ENCODE assay signal across 22 cellular contexts in the genomic region with DNA sequence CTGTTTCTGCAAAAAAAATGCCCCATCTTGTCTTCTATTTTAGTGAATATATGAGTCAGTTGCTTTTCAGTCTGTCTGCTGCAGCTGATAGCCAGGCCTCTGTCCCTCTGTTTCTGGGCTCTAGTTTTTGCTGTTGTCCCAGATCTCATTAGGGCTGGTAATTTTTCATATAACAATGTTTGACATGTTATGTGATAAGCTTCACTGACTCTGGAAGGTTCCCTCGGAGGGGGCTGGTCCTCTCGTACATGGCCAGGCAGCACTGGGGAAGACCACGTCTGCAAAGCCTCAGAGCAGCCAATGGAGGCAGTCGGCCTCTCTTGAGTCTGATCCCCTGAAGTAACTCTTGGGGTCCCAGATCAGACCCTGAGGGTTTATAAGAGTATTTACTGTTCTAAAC.
"Had no signal": no experiment of that assay in that cellular context is flagged by ENCODE, and none has a peak within 500 bp of the region (broad histone marks: within the 10 kb centered on the region; RNA-seq: fewer than 3 reads in every experiment).

No MANE protein-coding gene starts in this region.

- H3K36me3 Mint-ChIP-seq: activated naive CD4-positive, alpha-beta T cell treated with anti-CD3 and anti-CD28 coated beads, Interleukin-2, amount 50 U/mL, for 24 hours; brain had no signal

- H3K4me3 ChIP-seq: MG63, Peyer's patch, SJCRH30 had no signal

- FAIRE-seq: astrocyte had no signal

- H3K9me3 Mint-ChIP-seq: activated CD8-positive, alpha-beta T cell treated with anti-CD3 and anti-CD28 coated beads for 36 hours; activated naive CD4-positive, alpha-beta T cell treated with anti-CD3 and anti-CD28 coated beads, Interleukin-2, amount 50 U/mL, for 24 hours; activated T-helper 2 cell treated with anti-CD3 and anti-CD28 coated beads, Interferon-gamma antibody, Interleukin-2, Interleukin-4, amounts not matched to agents 10 μg/mL and 5 μg/mL and 100 μg/mL, durations not matched to agents 14 hours and 24 hours and 36 hours; T-helper 1 cell treated with Interleukin-12 subunit alpha and Interleukin-12 subunit beta and Interleukin-4 antibody, amounts not matched to agents 30 μg/mL and 1 μg/mL, for 36 hours had no signal

- ATAC-seq: activated CD4-positive, CD25-positive, alpha-beta regulatory T cell treated with anti-CD3 and anti-CD28 coated beads, Interleukin-2, amount 50 U/mL, for 24 hours; activated CD8-positive, alpha-beta T cell treated with anti-CD3 and anti-CD28 coated beads for 36 hours; activated T-cell treated with anti-CD3 and anti-CD28 coated beads, Interleukin-2, amount 50 U/mL, for 72 hours had no signal

- H3K9me3 ChIP-seq: MG63, Peyer's patch had no signal

- H3K27ac Mint-ChIP-seq: activated CD8-positive, alpha-beta T cell treated with anti-CD3 and anti-CD28 coated beads for 36 hours; activated naive CD4-positive, alpha-beta T cell treated with anti-CD3 and anti-CD28 coated beads, Interleukin-2, amount 50 U/mL, for 24 hours; activated T-cell treated with anti-CD3 and anti-CD28 coated beads, Interleukin-2, amount 50 U/mL, for 72 hours; activated T-helper 2 cell treated with anti-CD3 and anti-CD28 coated beads, Interferon-gamma antibody, Interleukin-2, Interleukin-4, amounts not matched to agents 10 μg/mL and 5 μg/mL and 100 μg/mL, durations not matched to agents 14 hours and 24 hours and 36 hours; T-helper 1 cell treated with Interleukin-12 subunit alpha and Interleukin-12 subunit beta and Interleukin-4 antibody, amounts not matched to agents 30 μg/mL and 1 μg/mL, for 36 hours had no signal

- H3K27me3 ChIP-seq: MG63, Peyer's patch, SJCRH30 had no signal

- H3K27ac ChIP-seq: Peyer's patch, RWPE1, SJCRH30 had no signal

- H3K4me3 Mint-ChIP-seq: activated CD8-positive, alpha-beta T cell treated with anti-CD3 and anti-CD28 coated beads for 36 hours; activated naive CD4-positive, alpha-beta T cell treated with anti-CD3 and anti-CD28 coated beads, Interleukin-2, amount 50 U/mL, for 24 hours; activated T-cell treated with anti-CD3 and anti-CD28 coated beads, Interleukin-2, amount 50 U/mL, for 72 hours; brain; T-helper 1 cell treated with Interleukin-12 subunit alpha and Interleukin-12 subunit beta and Interleukin-4 antibody, amounts not matched to agents 30 μg/mL and 1 μg/mL, for 36 hours had no signal

- H3K4me1 Mint-ChIP-seq: activated naive CD4-positive, alpha-beta T cell treated with anti-CD3 and anti-CD28 coated beads, Interleukin-2, amount 50 U/mL, for 24 hours had no signal

- H3K36me3 ChIP-seq: MG63, Peyer's patch, SJCRH30 had no signal

- H3K4me1 ChIP-seq: Peyer's patch, SJCRH30 had no signal

- DNase-seq: activated CD4-positive, alpha-beta T cell treated with anti-CD3 and anti-CD28 coated beads for 4 hours; activated CD8-positive, alpha-beta memory T cell treated with anti-CD3 and anti-CD28 coated beads, Interleukin-2, amount 50 U/mL, for 4 hours; activated CD8-positive, alpha-beta T cell treated with anti-CD3 and anti-CD28 coated beads for 36 hours; activated T-cell treated with anti-CD3 and anti-CD28 coated beads, Interleukin-2, amount 50 U/mL, for 72 hours; MG63; MV-4-11; NCI-H1092 treated with DMSO at 0.1 percent for 48 hours; NCI-H1417 treated with DMSO at 0.1 percent for 48 hours; NCI-H1694; NCI-H2029; NCI-H2107; NCI-H510A treated with DMSO at 0.1 percent for 48 hours; Peyer's patch; Right ventricle myocardium superior; SJCRH30 had no signal
